ENCODE assay signal across 26 cellular contexts in the genomic region with DNA sequence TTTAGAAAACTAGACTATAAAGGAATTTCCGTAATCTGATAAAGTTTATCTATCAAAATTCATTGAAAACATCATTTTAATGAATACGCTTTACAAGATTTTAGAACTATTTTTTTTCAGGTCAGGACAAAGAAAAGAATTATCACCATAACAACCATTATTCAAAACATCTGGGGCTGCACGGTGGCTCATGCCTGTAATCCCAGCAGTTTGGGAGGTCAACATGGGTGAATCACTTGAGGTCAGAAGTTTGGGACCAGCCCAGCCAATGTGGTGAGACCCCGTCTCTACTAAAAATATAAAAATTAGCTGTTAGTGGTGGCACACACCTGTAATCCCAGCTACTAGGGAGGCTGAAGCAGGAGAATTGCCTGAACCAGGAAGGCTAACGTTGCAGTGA.
"Had no signal": no experiment of that assay in that cellular context is flagged by ENCODE, and none has a peak within 500 bp of the region (broad histone marks: within the 10 kb centered on the region; RNA-seq: fewer than 3 reads in every experiment).

No MANE protein-coding gene starts in this region.

- H3K27me3 Mint-ChIP-seq: stimulated activated naive B cell treated with anti-CD40 and anti-IgM and Interleukin-4, amounts not matched to agents 10 μg/mL and 1 μg/mL and 100 μg/mL, for 72 hours had no signal

- H3K36me3 Mint-ChIP-seq: naive thymus-derived CD8-positive, alpha-beta T cell; stimulated activated naive B cell treated with anti-CD40 and anti-IgM and Interleukin-4, amounts not matched to agents 10 μg/mL and 1 μg/mL and 100 μg/mL, for 72 hours had no signal

- H3K4me1 Mint-ChIP-seq: immature natural killer cell; naive thymus-derived CD8-positive, alpha-beta T cell; nephron; neural crest cell; stimulated activated naive B cell treated with anti-CD40 and anti-IgM and Interleukin-4, amounts not matched to agents 10 μg/mL and 1 μg/mL and 100 μg/mL, for 72 hours had no signal

- H3K4me3 Mint-ChIP-seq: immature natural killer cell; naive thymus-derived CD8-positive, alpha-beta T cell; nephron; neural crest cell; stimulated activated naive B cell treated with anti-CD40 and anti-IgM and Interleukin-4, amounts not matched to agents 10 μg/mL and 1 μg/mL and 100 μg/mL, for 72 hours had no signal

- DNase-seq: immature natural killer cell; kidney; left colon; left lung; lower lobe of right lung; mammary epithelial cell; mesenchymal stem cell; naive thymus-derived CD8-positive, alpha-beta T cell; nucleus accumbens; pancreas; posterior cingulate gyrus; retina; right cardiac atrium; stimulated activated CD4-positive, alpha-beta T cell treated with anti-CD3 and anti-CD28 coated beads, Interleukin-12 subunit alpha, Interleukin-12 subunit beta, amount 100 ng/mL, for 4 hours; stimulated activated CD4-positive, alpha-beta T cell treated with anti-CD3 and anti-CD28 coated beads, Interleukin-15, amount 100 ng/mL, for 24 hours; stimulated activated CD4-positive, alpha-beta T cell treated with anti-CD3 and anti-CD28 coated beads, Interleukin-2, amount 100 ng/mL, for 24 hours; stimulated activated CD4-positive, alpha-beta T cell treated with anti-CD3 and anti-CD28 coated beads, Interleukin-4, amount 100 ng/mL, for 1 hour; stimulated activated naive B cell treated with anti-CD40 and anti-IgM and Interleukin-4, amounts not matched to agents 10 μg/mL and 1 μg/mL and 100 μg/mL, for 72 hours; stimulated activated naive CD8-positive, alpha-beta T cell treated with anti-CD3 and anti-CD28 coated beads, Interleukin-15, Interleukin-2, amounts not matched to agents 100 U/mL and 50 U/mL, for 24 hours; stomach; testis; thyroid gland; transverse colon; upper lobe of left lung had no signal

- H3K27ac Mint-ChIP-seq: immature natural killer cell; nephron; stimulated activated naive B cell treated with anti-CD40 and anti-IgM and Interleukin-4, amounts not matched to agents 10 μg/mL and 1 μg/mL and 100 μg/mL, for 72 hours had no signal
